14 cellular contexts compared by ENCODE assay signal in genomic region chr1:164622057-164622840, GRCh38.
DNase-seq lines count a peak whose midpoint lies in the region; ATAC-seq and TF ChIP-seq lines count a peak whose summit lies in the region.
"Had no signal": no experiment of that assay in that cellular context is flagged by ENCODE, and none has a peak within 500 bp of the region (broad histone marks: within the 10 kb centered on the region; RNA-seq: fewer than 3 reads in every experiment).

No MANE protein-coding gene starts in this region.

- H3K4me1 ChIP-seq in esophagus muscularis mucosa (peaks cover 53 to 98% (median 92%) of the 10 kb centered on the region in 4 donors), upper lobe of right lung (peaks cover 57% of the 10 kb centered on the region)
- H3K4me1 ChIP-seq: parathyroid adenoma had no signal

- no peak for TF ChIP-seq EP300 in esophagus muscularis mucosa (IDR thresholded peaks at IDR 0.05)

- H3K9me3 ChIP-seq in esophagus muscularis mucosa (no peaks in the 10 kb centered on the region), upper lobe of right lung (no peaks in the 10 kb centered on the region)

- intact Hi-C loops in esophagus muscularis mucosa (cut with DNase I) (loop anchor here (5.0 kb wide), 1 partner anchor 160 kb away; no protein-coding TSS in a partner anchor), upper lobe of right lung (cut with DNase I) (no loop called here)

- H3K27ac ChIP-seq in esophagus muscularis mucosa (replicated peaks in 1 of 4): peak overlapping the region; percentile 51 to 75 (median 62)
- H3K27ac ChIP-seq in upper lobe of right lung: no peak overlapping the region
- H3K27ac ChIP-seq: 22Rv1, parathyroid adenoma had no signal

- H3K27me3 ChIP-seq in esophagus muscularis mucosa (no peaks in the 10 kb centered on the region), upper lobe of right lung (no peaks in the 10 kb centered on the region)

- H3K4me3 ChIP-seq in esophagus muscularis mucosa (no peak overlapping the region), upper lobe of right lung (no peak overlapping the region)

- WGBS in esophagus muscularis mucosa: 56% methylated on average over 8 of the region's 8 CpGs

- TF ChIP-seq CTCF in esophagus muscularis mucosa (IDR thresholded peaks at IDR 0.05): no peak
- TF ChIP-seq CTCF in upper lobe of right lung (IDR thresholded peaks at IDR 0.05): no peak

- ATAC-seq in upper lobe of right lung: peak; percentile 24
- ATAC-seq in GM18870 (IDR thresholded peaks at IDR 0.05; ENCODE audit: unreplicated experiment): no peak
- ATAC-seq in HG03521 (IDR thresholded peaks at IDR 0.05; ENCODE audit: unreplicated experiment): no peak

- H3K36me3 ChIP-seq in esophagus muscularis mucosa: no peaks in the 10 kb centered on the region
- no peaks in the 10 kb centered on the region for H3K36me3 ChIP-seq in upper lobe of right lung

- peak; percentile 31 for DNase-seq in NCI-H1092 treated with DMSO at 0.1 percent for 48 hours (lab: John Stamatoyannopoulos, UW)
- DNase-seq in NCI-H1092 (lab: John Stamatoyannopoulos, UW): no peak
- no peak for DNase-seq in esophagus muscularis mucosa (ENCODE audit: extremely low spot score)
- DNase-seq in myocyte (ENCODE audit: low read depth): peak; percentile 53
- DNase-seq in upper lobe of right lung: no peak
- no peak for DNase-seq in activated naive CD4-positive, alpha-beta T cell treated with anti-CD3 and anti-CD28 coated beads, Interleukin-2, amount 50 U/mL, for 16 hours
- DNase-seq: activated effector memory CD4-positive, alpha-beta T cell treated with Interleukin-2 at 50 U/mL for 16 hours; aorta; cortex of kidney; NK-92 treated with Interleukin-12 subunit alpha and Interleukin-12 subunit beta, amount 100 ng/mL, for 24 hours had no signal

- no peak for TF ChIP-seq POLR2A in esophagus muscularis mucosa (IDR thresholded peaks at IDR 0.05; ENCODE audit: low read depth)

Comparison
In these comparisons a context has a peak if more than half of its experiments do, and no peak if none do; other contexts are left out.
1. DNase-seq: peak in NCI-H1092 treated with DMSO at 0.1 percent for 48 hours (single experiment) and myocyte (single experiment); none in NCI-H1092 (single experiment), esophagus muscularis mucosa (single experiment), upper lobe of right lung (single experiment) and activated naive CD4-positive, alpha-beta T cell treated with anti-CD3 and anti-CD28 coated beads, Interleukin-2, amount 50 U/mL, for 16 hours (single experiment).